ENCODE assay signal across 8 cellular contexts in genomic region chr3:174440350-174440716, GRCh38.
DNase-seq lines count a peak whose midpoint lies in the region; ATAC-seq and TF ChIP-seq lines count a peak whose summit lies in the region.

No MANE protein-coding gene starts in this region.

- H3K4me1 ChIP-seq in KMS-11 (ENCODE audit: low read depth, poor library complexity, severe bottlenecking) (peaks cover 24% of the 10 kb centered on the region), parathyroid adenoma (no peaks in the 10 kb centered on the region)

- H3K79me2 ChIP-seq in KMS-11 (ENCODE audit: insufficient read depth, low read depth) (no peaks in the 10 kb centered on the region), parathyroid adenoma (no peaks in the 10 kb centered on the region)

- ATAC-seq in GM18520 (IDR thresholded peaks at IDR 0.05; ENCODE audit: unreplicated experiment) (no peak), HG03378 (IDR thresholded peaks at IDR 0.05; ENCODE audit: unreplicated experiment) (no peak)

- no peaks in the 10 kb centered on the region for H3K9me3 ChIP-seq in parathyroid adenoma (ENCODE audit: control insufficient read depth, low read length)

- H3K4me2 ChIP-seq in KMS-11 (peak overlapping the region; percentile 100), parathyroid adenoma (ENCODE audit: low read length) (peak overlapping the region; percentile 37)

- H3K36me3 ChIP-seq in KMS-11 (ENCODE audit: insufficient read depth) (no peaks in the 10 kb centered on the region), parathyroid adenoma (ENCODE audit: control insufficient read depth, insufficient read depth, low read length) (no peaks in the 10 kb centered on the region)

- H2AFZ ChIP-seq in KMS-11 (ENCODE audit: low read depth): peak overlapping the region; percentile 86
- peak overlapping the region; percentile 96 for H2AFZ ChIP-seq in parathyroid adenoma

- no peaks in the 10 kb centered on the region for H3K27me3 ChIP-seq in KMS-11 (ENCODE audit: insufficient read depth, low read depth)
- no peaks in the 10 kb centered on the region for H3K27me3 ChIP-seq in parathyroid adenoma (ENCODE audit: control insufficient read depth, insufficient read depth, low read length)

- DNase-seq in SW480 (ENCODE audit: low spot score): peak; percentile 12
- peak; percentile 80 for DNase-seq in fibroblast of pulmonary artery (ENCODE audit: low read depth)
- no peak for DNase-seq in stimulated activated CD4-positive, alpha-beta T cell treated with anti-CD3 and anti-CD28 coated beads, Interleukin-4, amount 100 ng/mL, for 1 hour

- H3K4me3 ChIP-seq in KMS-11 (IDR thresholded peaks at IDR 0.05; ENCODE audit: insufficient read depth, low read depth, low read length) (no peak overlapping the region), fibroblast of pulmonary artery (replicated peaks; ENCODE audit: low read depth, low read length) (peak overlapping the region; percentile 72), parathyroid adenoma (ENCODE audit: low read depth, low read length) (peak overlapping the region; percentile 72)

- H4K20me1 ChIP-seq in KMS-11 (ENCODE audit: insufficient read depth): no peaks in the 10 kb centered on the region

- H3K9ac ChIP-seq in KMS-11: peak overlapping the region; percentile 83; the same call in 1 of the 2 replicates
- H3K9ac ChIP-seq in parathyroid adenoma: no peak overlapping the region

- H3K27ac ChIP-seq in C4-2B: peak overlapping the region; percentile 96
- H3K27ac ChIP-seq in KMS-11: peak overlapping the region; percentile 86
- H3K27ac ChIP-seq in parathyroid adenoma: peak overlapping the region; percentile 89

- TF ChIP-seq CTCF in C4-2B (conservative IDR thresholded peaks at IDR 0.05): no peak
- no peak for TF ChIP-seq CTCF in KMS-11 (conservative IDR thresholded peaks at IDR 0.05; ENCODE audit: low read depth, low read length)
- no peak for TF ChIP-seq CTCF in fibroblast of pulmonary artery (IDR thresholded peaks at IDR 0.05; ENCODE audit: low read length, missing control alignments)
- TF ChIP-seq CTCF in parathyroid adenoma (IDR thresholded peaks at IDR 0.05): no peak
